ENCODE assay signal across 1 cellular context in the genomic region with DNA sequence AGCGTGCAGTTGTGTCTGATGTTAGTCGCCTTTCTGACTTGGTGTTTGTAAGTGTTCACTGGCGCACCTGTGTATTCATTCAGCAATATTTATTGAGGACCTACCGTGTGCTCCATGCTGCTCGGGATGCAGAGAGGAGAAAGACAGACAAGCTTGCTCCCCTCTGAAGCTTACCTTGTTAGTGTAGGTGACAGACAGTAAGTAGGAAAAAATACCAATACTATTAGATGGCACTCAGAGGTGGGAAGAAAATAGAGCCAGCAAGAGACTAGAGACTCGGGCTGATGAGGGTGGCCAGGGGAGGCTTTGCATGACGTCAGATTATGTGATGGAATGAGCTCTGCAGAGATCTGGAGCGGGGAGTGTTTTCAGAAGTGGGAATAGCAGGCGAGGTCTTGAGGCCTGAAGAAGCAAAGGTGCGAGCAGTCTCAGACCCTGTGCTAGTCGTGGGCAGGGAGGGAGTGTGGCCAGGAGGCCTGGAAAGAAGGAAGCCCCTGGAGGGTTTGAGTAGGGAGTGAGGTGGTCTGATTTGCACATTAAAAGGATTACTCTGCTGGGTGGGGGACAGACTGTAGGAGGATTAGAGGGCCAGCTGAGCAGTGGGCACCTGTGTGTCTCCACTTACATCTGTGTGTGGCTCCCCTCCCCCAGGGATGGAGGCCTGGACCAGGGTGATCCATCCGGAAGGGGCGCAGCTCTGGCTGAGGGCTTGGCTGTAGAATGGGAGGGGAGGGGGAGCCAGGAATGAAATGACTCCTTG.
TF ChIP-seq lines count a peak whose summit lies in the region.

No MANE protein-coding gene starts in this region.

TF ChIP-seq in H1, 55 proteins besides CTCF, POLR2A, EP300 and RAD21:
- TF ChIP-seq RXRA (IDR thresholded peaks at IDR 0.05; ENCODE audit: insufficient read depth, low read depth, low read length) (no peak), TCF12 (IDR thresholded peaks at IDR 0.05; ENCODE audit: low read depth, low read length) (peak; percentile 88; the same call in 1 of the 2 replicates), RNF2 (IDR thresholded peaks at IDR 0.05; ENCODE audit: borderline replicate concordance, low read depth, low read length, missing control alignments, poor library complexity, severe bottlenecking) (no peak), TEAD4 (IDR thresholded peaks at IDR 0.05; ENCODE audit: low read depth, low read length) (no peak), ZNF274 (IDR thresholded peaks at IDR 0.05; ENCODE audit: borderline replicate concordance, extremely low read depth, low read length) (no peak), NRF1 (IDR thresholded peaks at IDR 0.05; ENCODE audit: low read depth, low read length) (no peak), SP1 (IDR thresholded peaks at IDR 0.05; ENCODE audit: low read depth, low read length) (0 out of 2 replicates have a peak, but pooled peaks have one; percentile 53), YY1 (IDR thresholded peaks at IDR 0.05; ENCODE audit: low read depth, low read length) (peak; percentile 50; the same call in 1 of the 2 replicates), BACH1 (IDR thresholded peaks at IDR 0.05; ENCODE audit: low read length) (peak; percentile 29; the same call in 1 of the 2 replicates), CEBPB (IDR thresholded peaks at IDR 0.05; ENCODE audit: low read depth, low read length) (no peak), HDAC2 (IDR thresholded peaks at IDR 0.05; ENCODE audit: borderline replicate concordance in 1 of 2, low read depth in 2 of 2, low read length in 2 of 2) (peak; percentile 81 to 87; a peak in 3 of 4 replicates), SP4 (IDR thresholded peaks at IDR 0.05; ENCODE audit: low read length) (no peak), ASH2L (IDR thresholded peaks at IDR 0.05; ENCODE audit: low read length) (peak; percentile 52), SRF (IDR thresholded peaks at IDR 0.05; ENCODE audit: low read depth, low read length) (peak; percentile 16; the same call in 1 of the 2 replicates), CBX8 (IDR thresholded peaks at IDR 0.05; ENCODE audit: borderline replicate concordance, low read depth, low read length) (no peak), CTBP2 (IDR thresholded peaks at IDR 0.05; ENCODE audit: borderline replicate concordance, insufficient read depth, insufficient read length, low read length) (peak; percentile 94), SP2 (IDR thresholded peaks at IDR 0.05; ENCODE audit: low read length) (no peak), EZH2 (IDR thresholded peaks at IDR 0.05; ENCODE audit: low read depth, low read length, severe bottlenecking) (no peak), TAF1 (IDR thresholded peaks at IDR 0.05; ENCODE audit: low read depth, low read length) (no peak), SAP30 (IDR thresholded peaks at IDR 0.05; ENCODE audit: insufficient read depth, insufficient replicate concordance, low read length) (no peak), TAF7 (optimal IDR thresholded peaks at IDR 0.05; ENCODE audit: borderline replicate concordance, low read depth, low read length) (no peak), CREB1 (IDR thresholded peaks at IDR 0.05) (0 out of 2 replicates have a peak, but pooled peaks have one; percentile 23), NANOG (IDR thresholded peaks at IDR 0.05; ENCODE audit: insufficient read depth, low read depth, low read length, poor library complexity, severe bottlenecking) (peak; percentile 8), JUN (IDR thresholded peaks at IDR 0.05; ENCODE audit: low read depth, low read length) (no peak), EGR1 (IDR thresholded peaks at IDR 0.05; ENCODE audit: borderline replicate concordance, low read depth, low read length) (no peak)
- TF ChIP-seq, protein P1, sequence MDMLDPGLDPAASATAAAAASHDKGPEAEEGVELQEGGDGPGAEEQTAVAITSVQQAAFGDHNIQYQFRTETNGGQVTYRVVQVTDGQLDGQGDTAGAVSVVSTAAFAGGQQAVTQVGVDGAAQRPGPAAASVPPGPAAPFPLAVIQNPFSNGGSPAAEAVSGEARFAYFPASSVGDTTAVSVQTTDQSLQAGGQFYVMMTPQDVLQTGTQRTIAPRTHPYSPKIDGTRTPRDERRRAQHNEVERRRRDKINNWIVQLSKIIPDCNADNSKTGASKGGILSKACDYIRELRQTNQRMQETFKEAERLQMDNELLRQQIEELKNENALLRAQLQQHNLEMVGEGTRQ (IDR thresholded peaks at IDR 0.05; ENCODE audit: low read length) = no peak
- TF ChIP-seq, protein P2, sequence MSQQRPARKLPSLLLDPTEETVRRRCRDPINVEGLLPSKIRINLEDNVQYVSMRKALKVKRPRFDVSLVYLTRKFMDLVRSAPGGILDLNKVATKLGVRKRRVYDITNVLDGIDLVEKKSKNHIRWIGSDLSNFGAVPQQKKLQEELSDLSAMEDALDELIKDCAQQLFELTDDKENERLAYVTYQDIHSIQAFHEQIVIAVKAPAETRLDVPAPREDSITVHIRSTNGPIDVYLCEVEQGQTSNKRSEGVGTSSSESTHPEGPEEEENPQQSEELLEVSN (IDR thresholded peaks at IDR 0.05) = no peak
TF ChIP-seq in H1: peak in this region for 10.
